Comparison of ENCODE assay signal across 8 cellular contexts in genomic region chr7:22885824-22886255, GRCh38.
DNase-seq lines count a peak whose midpoint lies in the region; ATAC-seq and TF ChIP-seq lines count a peak whose summit lies in the region.

No MANE protein-coding gene starts in this region.

- H3K4me3 Mint-ChIP-seq in activated CD4-positive, alpha-beta memory T cell treated with anti-CD3 and anti-CD28 coated beads for 36 hours, result peak overlapping the region; percentile 45
- H3K4me3 Mint-ChIP-seq in nephron progenitor cell, result no peak overlapping the region

- no peak for TF ChIP-seq RAD21 in neural cell (conservative IDR thresholded peaks at IDR 0.05)

- H3K27ac Mint-ChIP-seq in activated CD4-positive, alpha-beta memory T cell treated with anti-CD3 and anti-CD28 coated beads for 36 hours, result peak overlapping the region; percentile 88
- H3K27ac Mint-ChIP-seq in nephron progenitor cell, result no peak overlapping the region

- TF ChIP-seq CTCF in MM.1S (IDR thresholded peaks at IDR 0.05; ENCODE audit: low read length) (no peak), neural cell (IDR thresholded peaks at IDR 0.05; ENCODE audit: poor library complexity, severe bottlenecking) (no peak), vagina (IDR thresholded peaks at IDR 0.05) (no peak), nephron progenitor cell (IDR thresholded peaks at IDR 0.05) (no peak)

- peaks cover 21% of the 10 kb centered on the region for H3K27me3 ChIP-seq in MM.1S (replicated peaks; ENCODE audit: insufficient read depth, low read length)
- no peaks in the 10 kb centered on the region for H3K27me3 ChIP-seq in neural cell (ENCODE audit: insufficient read depth, low read depth, low read length)
- no peaks in the 10 kb centered on the region for H3K27me3 ChIP-seq in vagina

- H4K20me1 ChIP-seq in MM.1S (ENCODE audit: insufficient read depth, low read length) (no peaks in the 10 kb centered on the region), neural cell (ENCODE audit: insufficient read depth) (no peaks in the 10 kb centered on the region)

- peak; percentile 72 for DNase-seq in MM.1S
- DNase-seq in activated CD4-positive, alpha-beta memory T cell treated with anti-CD3 and anti-CD28 coated beads for 36 hours, result peak; percentile 81
- no peak for DNase-seq in vagina (ENCODE audit: extremely low spot score in 2 of 2)
- DNase-seq in HK-2 (ENCODE audit: unreplicated experiment), result no peak
- no peak for DNase-seq in nephron progenitor cell

- ATAC-seq in GM18498 (IDR thresholded peaks at IDR 0.05; ENCODE audit: unreplicated experiment) (peak; percentile 94), GM21786 (IDR thresholded peaks at IDR 0.05; ENCODE audit: unreplicated experiment) (peak; percentile 80)

- no peaks in the 10 kb centered on the region for H3K27me3 Mint-ChIP-seq in activated CD4-positive, alpha-beta memory T cell treated with anti-CD3 and anti-CD28 coated beads for 36 hours
- peaks cover 10% of the 10 kb centered on the region for H3K27me3 Mint-ChIP-seq in nephron progenitor cell (ENCODE audit: low read depth, poor library complexity)

- H3K4me1 Mint-ChIP-seq in activated CD4-positive, alpha-beta memory T cell treated with anti-CD3 and anti-CD28 coated beads for 36 hours (ENCODE audit: low read depth), result peaks cover 39% of the 10 kb centered on the region
- peaks cover 4% of the 10 kb centered on the region for H3K4me1 Mint-ChIP-seq in nephron progenitor cell

- no peaks in the 10 kb centered on the region for H3K9me2 ChIP-seq in MM.1S (replicated peaks; ENCODE audit: insufficient read depth, low read length)
- H3K9me2 ChIP-seq in neural cell (ENCODE audit: insufficient read depth, low read length), result no peaks in the 10 kb centered on the region

- H3K4me2 ChIP-seq in MM.1S (ENCODE audit: low read depth, low read length) (peak overlapping the region; percentile 44), neural cell (ENCODE audit: low read length) (no peak overlapping the region)

- CTCF ChIA-PET in activated CD4-positive, alpha-beta memory T cell treated with anti-CD3 and anti-CD28 coated beads for 36 hours (lab: Charles Lee), result interaction anchor here (0.6 to 2.1 kb wide), 6 partner anchors 17 to 325 kb away, joined by 3 to 14 read pairs (median 4); partner anchors contain the start of gene TOMM7

- H3K79me2 ChIP-seq in MM.1S (ENCODE audit: low read length) (no peaks in the 10 kb centered on the region), neural cell (replicated peaks; ENCODE audit: insufficient read depth, low read length) (no peaks in the 10 kb centered on the region)

- H3K9me3 Mint-ChIP-seq in activated CD4-positive, alpha-beta memory T cell treated with anti-CD3 and anti-CD28 coated beads for 36 hours, result no peaks in the 10 kb centered on the region
- H3K9me3 Mint-ChIP-seq in nephron progenitor cell, result no peaks in the 10 kb centered on the region

- H3F3A ChIP-seq in MM.1S (ENCODE audit: insufficient read depth, low read length) (peaks cover 16% of the 10 kb centered on the region), neural cell (ENCODE audit: insufficient read depth, low read length, poor library complexity, severe bottlenecking) (no peaks in the 10 kb centered on the region)

- H3K36me3 ChIP-seq in MM.1S (replicated peaks; ENCODE audit: insufficient read depth, low read length), result no peaks in the 10 kb centered on the region
- no peaks in the 10 kb centered on the region for H3K36me3 ChIP-seq in neural cell (ENCODE audit: insufficient read depth, low read length)
- no peaks in the 10 kb centered on the region for H3K36me3 ChIP-seq in vagina

- H3K36me3 Mint-ChIP-seq in activated CD4-positive, alpha-beta memory T cell treated with anti-CD3 and anti-CD28 coated beads for 36 hours, result no peaks in the 10 kb centered on the region
- H3K36me3 Mint-ChIP-seq in nephron progenitor cell (ENCODE audit: low read depth), result no peaks in the 10 kb centered on the region

- no peak for TF ChIP-seq POLR2A in vagina (IDR thresholded peaks at IDR 0.05)

- no peak overlapping the region for H2AFZ ChIP-seq in MM.1S (ENCODE audit: low read length)
- no peak overlapping the region for H2AFZ ChIP-seq in neural cell (ENCODE audit: low read depth, low read length)

- POLR2A ChIA-PET in activated CD4-positive, alpha-beta memory T cell treated with anti-CD3 and anti-CD28 coated beads for 36 hours (lab: Charles Lee), result interaction anchor here (0.6 to 1.8 kb wide), 10 partner anchors 19 to 1872 kb away, joined by 3 to 8 read pairs (median 4); partner anchors contain the start of gene GSDME

- H3K4me1 ChIP-seq in MM.1S (ENCODE audit: low read length) (peaks cover 18% of the 10 kb centered on the region), vagina (no peaks in the 10 kb centered on the region)

- TF ChIP-seq EP300 in neural cell (conservative IDR thresholded peaks at IDR 0.05; ENCODE audit: poor library complexity, severe bottlenecking), result no peak

- no peaks in the 10 kb centered on the region for H3K9me3 ChIP-seq in MM.1S (replicated peaks; ENCODE audit: insufficient read depth, low read length)
- no peaks in the 10 kb centered on the region for H3K9me3 ChIP-seq in neural cell (ENCODE audit: low read length)
- H3K9me3 ChIP-seq in vagina, result no peaks in the 10 kb centered on the region

- intact Hi-C loops in activated CD4-positive, alpha-beta memory T cell treated with anti-CD3 and anti-CD28 coated beads for 36 hours (cut with micrococcal nuclease), result loop anchor here (1.0 to 10.0 kb wide), 11 partner anchors 28 to 947 kb away; partner anchors contain the start of genes HYCC1, NUP42 and TOMM7
- intact Hi-C loops in vagina (cut with DNase I), result no loop called here

- H3K4me3 ChIP-seq in MM.1S (ENCODE audit: low read length), result no peak overlapping the region
- no peak overlapping the region for H3K4me3 ChIP-seq in neural cell (ENCODE audit: low read length)
- H3K4me3 ChIP-seq in vagina, result no peak overlapping the region

- H3K9ac ChIP-seq in MM.1S (ENCODE audit: low read length) (no peak overlapping the region), neural cell (ENCODE audit: low read length) (no peak overlapping the region)

- H3K27ac ChIP-seq in MM.1S (ENCODE audit: low read length) (peak overlapping the region; percentile 15; the same call in 1 of the 2 replicates), neural cell (ENCODE audit: low read length) (no peak overlapping the region), vagina (no peak overlapping the region)

TF ChIP-seq in neural cell, 6 proteins besides CTCF, POLR2A, EP300 and RAD21:
- TF ChIP-seq EZH2 (IDR thresholded peaks at IDR 0.05; ENCODE audit: borderline replicate concordance, insufficient read depth, low read length, poor library complexity, severe bottlenecking) (no peak), POLR2AphosphoS5 (IDR thresholded peaks at IDR 0.05) (peak; percentile 23), REST (IDR thresholded peaks at IDR 0.05; ENCODE audit: borderline replicate concordance) (no peak), TAF1 (IDR thresholded peaks at IDR 0.05; ENCODE audit: low read depth) (no peak), MXI1 (conservative IDR thresholded peaks at IDR 0.05; ENCODE audit: poor library complexity, severe bottlenecking) (no peak), SMC3 (conservative IDR thresholded peaks at IDR 0.05; ENCODE audit: poor library complexity) (no peak)
TF ChIP-seq in neural cell: peak in this region for 1.

Comparison
In these comparisons a context has a peak if more than half of its experiments do, and no peak if none do; other contexts are left out.
1. DNase-seq: peak in MM.1S (single experiment) and activated CD4-positive, alpha-beta memory T cell treated with anti-CD3 and anti-CD28 coated beads for 36 hours (single experiment); none in vagina (0 of 2), HK-2 (single experiment) and nephron progenitor cell (single experiment).